ENCODE assay signal across 8 cellular contexts in genomic region chr20:44736170-44737021, GRCh38. TPM values are rescaled to one million over a fixed set of nuclear protein-coding genes. Genes with fewer than 3 reads are reported as not detected.
DNase-seq lines count a peak whose midpoint lies in the region; ATAC-seq and FAIRE-seq lines count a peak whose summit lies in the region.

No MANE protein-coding gene starts in this region.

- H3K4me3 ChIP-seq in adipocyte (ENCODE audit: low read length): peak overlapping the region; percentile 61

- H3K36me3 ChIP-seq in adipocyte (ENCODE audit: control insufficient read depth, insufficient read depth, low read length, severe bottlenecking): no peaks in the 10 kb centered on the region

- H3K27me3 ChIP-seq in adipocyte (replicated peaks; ENCODE audit: control insufficient read depth, insufficient read depth, low read length): no peaks in the 10 kb centered on the region

- peak; percentile 65 for ATAC-seq in left ventricle myocardium superior
- ATAC-seq in HG02623 (IDR thresholded peaks at IDR 0.05; ENCODE audit: unreplicated experiment): no peak
- ATAC-seq in GM19023 (IDR thresholded peaks at IDR 0.05; ENCODE audit: unreplicated experiment): no peak

- FAIRE-seq in GM18507 (lab: Jason Lieb, UNC): peak; percentile 64

- DNase-seq in AML-193 (lab: John Stamatoyannopoulos, UW): peak; percentile 71 to 74
- no peak for DNase-seq in GM18507 (ENCODE audit: extremely low spot score, insufficient read length, low read depth)
- DNase-seq in NCI-H69 (lab: John Stamatoyannopoulos, UW): peak; percentile 60
- peak; percentile 80 for DNase-seq in adipocyte (ENCODE audit: low read depth)
- no peak for DNase-seq in left ventricle myocardium superior
- DNase-seq in retina: peak; percentile 53

- no peaks in the 10 kb centered on the region for H3K9me3 ChIP-seq in adipocyte (ENCODE audit: control insufficient read depth, low read length)

- intact Hi-C loops in left ventricle myocardium superior (cut with micrococcal nuclease): no loop called here

- peaks cover 43% of the 10 kb centered on the region for H3K4me1 ChIP-seq in adipocyte (ENCODE audit: control insufficient read depth, insufficient read depth, low read length)

- H3K9ac ChIP-seq in adipocyte (ENCODE audit: low read length): no peak overlapping the region

RNA-seq across cellular contexts. Expression of gene KCNK15, which starts 9.3 kb away (rescaled TPM):
- 0.25 TPM for total RNA-seq in left ventricle myocardium superior

RNA-seq across cellular contexts. Expression of gene CCN5, which starts 21.2 kb away (rescaled TPM):
- 19.5 TPM for total RNA-seq in left ventricle myocardium superior

Comparison
In these comparisons a context has a peak if more than half of its experiments do, and no peak if none do; other contexts are left out.
1. DNase-seq: peak in AML-193 (2 of 2), NCI-H69 (single experiment), adipocyte (single experiment) and retina (single experiment); none in GM18507 (single experiment) and left ventricle myocardium superior (single experiment).